In genomic region chr3:192726386-192726785, GRCh38 we compare ENCODE assay signal across 18 cellular contexts. TPM values are rescaled to one million over a fixed set of nuclear protein-coding genes. Genes with fewer than 3 reads are reported as not detected.
DNase-seq lines count a peak whose midpoint lies in the region; ATAC-seq and TF ChIP-seq lines count a peak whose summit lies in the region.
"Had no signal": no experiment of that assay in that cellular context is flagged by ENCODE, and none has a peak within 500 bp of the region (broad histone marks: within the 10 kb centered on the region; RNA-seq: fewer than 3 reads in every experiment).

No MANE protein-coding gene starts in this region.

- H3K9ac ChIP-seq in neural cell (ENCODE audit: low read length), result peak overlapping the region; percentile 63
- H3K9ac ChIP-seq: BLaER1 had no signal

- TF ChIP-seq CTCF in GM23338 (conservative IDR thresholded peaks at IDR 0.05; ENCODE audit: low read depth in 2 of 2) (no peak), VCaP (conservative IDR thresholded peaks at IDR 0.05) (no peak), glutamatergic neuron (IDR thresholded peaks at IDR 0.05; ENCODE audit: partially characterized antibody, unreplicated experiment) (no peak), neural cell (IDR thresholded peaks at IDR 0.05; ENCODE audit: poor library complexity, severe bottlenecking) (no peak)

- H3K9me3 Mint-ChIP-seq in GM23338 (no peaks in the 10 kb centered on the region), glutamatergic neuron (ENCODE audit: unreplicated experiment) (peaks cover 1% of the 10 kb centered on the region)

- no peak for DNase-seq in GM23338 (ENCODE audit: low spot score)
- DNase-seq in glutamatergic neuron, result no peak
- no peak for DNase-seq in NCI-H128 (lab: John Stamatoyannopoulos, UW; ENCODE audit: unreplicated experiment)
- no peak for DNase-seq in NCI-H1092 treated with DMSO at 0.1 percent for 48 hours (lab: John Stamatoyannopoulos, UW)
- DNase-seq in SKM-1 (lab: John Stamatoyannopoulos, UW; ENCODE audit: unreplicated experiment), result no peak
- DNase-seq: CD4-positive, alpha-beta memory T cell; GOT3; IMR-90; NCI-H1048; NCI-H2081 treated with DMSO at 0.1 percent for 48 hours; OCI-M1; SIG-M5 had no signal

- peak overlapping the region; percentile 84; the same call in 1 of the 3 replicates for H3K4me3 Mint-ChIP-seq in GM23338
- peak overlapping the region; percentile 92 for H3K4me3 Mint-ChIP-seq in glutamatergic neuron (ENCODE audit: unreplicated experiment)

- H3K9me3 ChIP-seq in neural cell (ENCODE audit: low read length), result no peaks in the 10 kb centered on the region
- H3K9me3 ChIP-seq: BLaER1 had no signal

- no peak overlapping the region for H3K27ac Mint-ChIP-seq in GM23338
- H3K27ac Mint-ChIP-seq in glutamatergic neuron (ENCODE audit: unreplicated experiment), result no peak overlapping the region
- H3K27ac Mint-ChIP-seq: CD4-positive, alpha-beta memory T cell had no signal

- H3K27ac ChIP-seq in GM23338 (ENCODE audit: low read depth) (no peak overlapping the region), VCaP (peak overlapping the region; percentile 57; the same call in 1 of the 2 replicates), neural cell (ENCODE audit: low read length) (no peak overlapping the region)
- H3K27ac ChIP-seq: BLaER1, HL-60 had no signal

- ATAC-seq in GM23338, result no peak
- no peak for ATAC-seq in HG03378 (IDR thresholded peaks at IDR 0.05; ENCODE audit: unreplicated experiment)
- ATAC-seq: GM12878 had no signal

- H3K4me2 ChIP-seq in GM23338, result peak overlapping the region; percentile 84
- H3K4me2 ChIP-seq in neural cell (ENCODE audit: low read length), result peak overlapping the region; percentile 98
- H3K4me2 ChIP-seq: BLaER1 had no signal

- H3K79me2 ChIP-seq in GM23338 (replicated peaks; ENCODE audit: insufficient read depth) (no peaks in the 10 kb centered on the region), neural cell (replicated peaks; ENCODE audit: insufficient read depth, low read length) (no peaks in the 10 kb centered on the region)

- H3K27me3 Mint-ChIP-seq in GM23338 (ENCODE audit: insufficient read depth, low read depth, poor library complexity) (peaks cover 4% of the 10 kb centered on the region), glutamatergic neuron (ENCODE audit: unreplicated experiment) (peaks cover 2% of the 10 kb centered on the region)

- H3K36me3 ChIP-seq in GM23338 (ENCODE audit: insufficient read depth) (no peaks in the 10 kb centered on the region), neural cell (ENCODE audit: insufficient read depth, low read length) (no peaks in the 10 kb centered on the region)
- H3K36me3 ChIP-seq: BLaER1 had no signal

- H3K9me2 ChIP-seq in GM23338 (ENCODE audit: insufficient read depth), result no peaks in the 10 kb centered on the region
- H3K9me2 ChIP-seq in neural cell (ENCODE audit: insufficient read depth, low read length), result no peaks in the 10 kb centered on the region

- H3K4me3 ChIP-seq in GM23338 (peak overlapping the region; percentile 74), neural cell (ENCODE audit: low read length) (peak overlapping the region; percentile 86)
- H3K4me3 ChIP-seq: BLaER1, GM12878 had no signal

- H2AFZ ChIP-seq in GM23338 (no peak overlapping the region; the same call in 1 of the 2 replicates), neural cell (ENCODE audit: low read depth, low read length) (no peak overlapping the region)

- H4K20me1 ChIP-seq in GM23338 (replicated peaks; ENCODE audit: insufficient read depth) (no peaks in the 10 kb centered on the region), neural cell (ENCODE audit: insufficient read depth) (no peaks in the 10 kb centered on the region)
- H4K20me1 ChIP-seq: BLaER1 had no signal

- peaks cover 20% of the 10 kb centered on the region; the same call in 2 of the 3 replicates for H3K4me1 Mint-ChIP-seq in GM23338
- peaks cover 15% of the 10 kb centered on the region for H3K4me1 Mint-ChIP-seq in glutamatergic neuron (ENCODE audit: low read depth, unreplicated experiment)

- H3K27me3 ChIP-seq in GM23338 (ENCODE audit: insufficient read depth) (no peaks in the 10 kb centered on the region), neural cell (ENCODE audit: insufficient read depth, low read depth, low read length) (peaks cover 3% of the 10 kb centered on the region)
- H3K27me3 ChIP-seq: BLaER1 had no signal

- H3F3A ChIP-seq in GM23338 (replicated peaks; ENCODE audit: low read depth) (no peaks in the 10 kb centered on the region), neural cell (ENCODE audit: insufficient read depth, low read length, poor library complexity, severe bottlenecking) (peaks cover 4% of the 10 kb centered on the region)

- H3K4me1 ChIP-seq in GM23338 (ENCODE audit: insufficient read depth), result peaks cover 19% of the 10 kb centered on the region
- H3K4me1 ChIP-seq: BLaER1 had no signal

- TF ChIP-seq RAD21 in neural cell (conservative IDR thresholded peaks at IDR 0.05), result no peak

- H3K36me3 Mint-ChIP-seq in GM23338 (ENCODE audit: low read depth), result no peaks in the 10 kb centered on the region
- H3K36me3 Mint-ChIP-seq in glutamatergic neuron (ENCODE audit: unreplicated experiment), result no peaks in the 10 kb centered on the region
- H3K36me3 Mint-ChIP-seq: CD4-positive, alpha-beta memory T cell had no signal

- no peak for TF ChIP-seq EP300 in neural cell (conservative IDR thresholded peaks at IDR 0.05; ENCODE audit: poor library complexity, severe bottlenecking)

TF ChIP-seq in GM23338, 12 proteins besides CTCF, POLR2A, EP300 and RAD21 (continues in another document):
- no peak for TF ChIP-seq REST (IDR thresholded peaks at IDR 0.05; ENCODE audit: unreplicated experiment)
- no peak for TF ChIP-seq NANOG (IDR thresholded peaks at IDR 0.05; ENCODE audit: borderline replicate concordance)
- TF ChIP-seq EZH2 (IDR thresholded peaks at IDR 0.05; ENCODE audit: low read depth, unreplicated experiment), result no peak

TF ChIP-seq in neural cell, 6 proteins besides CTCF, POLR2A, EP300 and RAD21:
- TF ChIP-seq SMC3 (conservative IDR thresholded peaks at IDR 0.05; ENCODE audit: poor library complexity), result no peak
- TF ChIP-seq EZH2 (IDR thresholded peaks at IDR 0.05; ENCODE audit: borderline replicate concordance, insufficient read depth, low read length, poor library complexity, severe bottlenecking), result no peak
- TF ChIP-seq POLR2AphosphoS5 (IDR thresholded peaks at IDR 0.05), result no peak
- no peak for TF ChIP-seq REST (IDR thresholded peaks at IDR 0.05; ENCODE audit: borderline replicate concordance)

RNA-seq across cellular contexts. Expression of gene FGF12, which starts 1.0 kb away (rescaled TPM):
- 6.0 and 7.6 TPM in 2 replicates for total RNA-seq in GM23338 (2014; rRNA removed; shearing (Covaris generic))
- polyA plus RNA-seq in GM23338 (2016; fragmentation: Nextera tagmentation; extraction: Ambion mirVana), result 13.8 and 14.3 TPM in 2 replicates
- 33.1 TPM for total RNA-seq in glutamatergic neuron (ENCODE audit: unreplicated experiment)
- 2.1 and 4.8 TPM in 2 replicates for polyA plus RNA-seq in neural cell
- 7.5 and 9.4 TPM in 2 replicates for polyA minus RNA-seq in neural cell
- total RNA-seq: CD4-positive, alpha-beta memory T cell; IMR-90 had no signal
- polyA plus RNA-seq: CD4-positive, alpha-beta memory T cell; IMR-90 had no signal
